8 cellular contexts compared by ENCODE assay signal in the genomic region with DNA sequence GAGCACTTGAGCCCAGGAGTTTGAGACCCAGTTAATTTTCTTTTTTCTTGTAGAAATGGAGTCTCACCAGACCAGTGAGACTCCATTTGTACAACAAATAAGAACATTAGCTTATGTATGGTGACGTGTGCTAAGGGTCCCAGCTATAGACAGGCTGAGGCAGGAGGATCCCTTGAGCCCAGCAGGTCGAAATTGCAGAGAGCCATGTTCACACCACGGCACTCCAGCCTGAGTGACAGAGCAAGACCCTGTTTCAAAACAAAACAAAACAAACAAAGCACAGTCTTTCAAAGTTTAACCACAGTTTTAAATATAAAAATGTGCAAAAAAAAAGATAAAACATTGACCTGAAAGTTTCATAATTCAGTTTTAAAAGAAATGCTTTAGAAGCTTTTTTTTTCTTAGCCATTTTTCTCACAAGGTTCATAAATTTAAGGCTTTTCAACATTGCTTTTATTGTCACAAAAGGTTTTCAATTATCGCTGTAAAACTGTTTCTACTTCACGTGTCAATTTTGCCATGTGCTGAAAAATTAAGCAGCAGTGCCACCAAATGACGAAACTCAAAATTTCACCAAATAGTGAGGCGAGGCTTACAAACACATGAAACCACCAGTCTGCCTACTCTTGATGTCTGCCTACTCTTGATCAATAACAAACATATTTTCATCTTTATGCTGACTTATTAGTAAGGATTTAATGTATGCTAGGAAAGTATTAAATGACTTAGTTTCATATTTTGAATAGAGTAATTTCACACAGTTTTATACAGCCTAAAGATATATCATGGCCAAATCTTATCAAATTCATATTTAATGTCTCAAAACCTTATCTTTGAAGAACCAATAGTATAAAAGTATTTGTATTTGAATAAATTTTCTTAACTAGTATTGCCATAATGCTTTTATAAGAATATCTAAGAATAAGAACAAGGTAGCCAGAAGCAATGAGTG.
DNase-seq lines count a peak whose midpoint lies in the region; ATAC-seq and TF ChIP-seq lines count a peak whose summit lies in the region.

No MANE protein-coding gene starts in this region.

- peak; percentile 82 for ATAC-seq in GM21390 (IDR thresholded peaks at IDR 0.05; ENCODE audit: unreplicated experiment)
- 0 out of 3 replicates have a peak, but pooled peaks have one; percentile 48 for ATAC-seq in RWPE2 (ENCODE audit: low read depth)

- H3K27me3 ChIP-seq in RWPE2 (ENCODE audit: insufficient read depth, poor library complexity, severe bottlenecking) (no peaks in the 10 kb centered on the region), colonic mucosa (no peaks in the 10 kb centered on the region)

- H3K36me3 ChIP-seq in RWPE2 (ENCODE audit: low read depth) (peaks cover 3% of the 10 kb centered on the region), colonic mucosa (no peaks in the 10 kb centered on the region)

- H3K4me1 ChIP-seq in RWPE2 (ENCODE audit: insufficient read depth, poor library complexity, severe bottlenecking) (no peaks in the 10 kb centered on the region), colonic mucosa (no peaks in the 10 kb centered on the region)

- no peaks in the 10 kb centered on the region for H3K9me3 ChIP-seq in RWPE2 (ENCODE audit: severe bottlenecking)
- no peaks in the 10 kb centered on the region for H3K9me3 ChIP-seq in colonic mucosa

- H3K27ac ChIP-seq in RWPE2 (ENCODE audit: poor library complexity, severe bottlenecking) (no peak overlapping the region), colonic mucosa (no peak overlapping the region)

- no peak overlapping the region for H3K9ac ChIP-seq in colonic mucosa (ENCODE audit: low read depth in 2 of 2, low read length in 2 of 2)

- intact Hi-C loops in colonic mucosa (cut with DNase I), result loop anchor here (5.0 kb wide), 4 partner anchors 214 to 564 kb away; a partner anchor contains a TSS

- H3K4me3 ChIP-seq in RWPE2 (ENCODE audit: severe bottlenecking), result no peak overlapping the region
- H3K4me3 ChIP-seq in colonic mucosa, result no peak overlapping the region

- peak; percentile 11 for DNase-seq in NCI-H510A treated with DMSO at 0.1 percent for 48 hours (lab: John Stamatoyannopoulos, UW)
- no peak for DNase-seq in NCI-H510A (lab: John Stamatoyannopoulos, UW)
- DNase-seq in HuH-7 (ENCODE audit: low spot score), result peak; percentile 37
- no peak for DNase-seq in RWPE2 (ENCODE audit: low spot score)
- peak; percentile 52 for DNase-seq in colonic mucosa
- DNase-seq in lung microvascular endothelial cell (ENCODE audit: low read depth in 2 of 2), result peak; percentile 75 to 78
- DNase-seq in activated effector memory CD4-positive, alpha-beta T cell treated with anti-CD3 and anti-CD28 coated beads, Interleukin-2, amount 50 U/mL, for 16 hours, result no peak

- peak; percentile 85 for TF ChIP-seq CTCF in RWPE2 (IDR thresholded peaks at IDR 0.05; ENCODE audit: poor library complexity, severe bottlenecking)
- TF ChIP-seq CTCF in colonic mucosa (IDR thresholded peaks at IDR 0.05), result peak; percentile 40

Comparison
In these comparisons a context has a peak if more than half of its experiments do, and no peak if none do; other contexts are left out.
1. DNase-seq: peak in NCI-H510A treated with DMSO at 0.1 percent for 48 hours (single experiment), HuH-7 (single experiment), colonic mucosa (single experiment) and lung microvascular endothelial cell (2 of 2); none in NCI-H510A (single experiment), RWPE2 (single experiment) and activated effector memory CD4-positive, alpha-beta T cell treated with anti-CD3 and anti-CD28 coated beads, Interleukin-2, amount 50 U/mL, for 16 hours (single experiment).